8 cellular contexts compared by ENCODE assay signal in the genomic region with DNA sequence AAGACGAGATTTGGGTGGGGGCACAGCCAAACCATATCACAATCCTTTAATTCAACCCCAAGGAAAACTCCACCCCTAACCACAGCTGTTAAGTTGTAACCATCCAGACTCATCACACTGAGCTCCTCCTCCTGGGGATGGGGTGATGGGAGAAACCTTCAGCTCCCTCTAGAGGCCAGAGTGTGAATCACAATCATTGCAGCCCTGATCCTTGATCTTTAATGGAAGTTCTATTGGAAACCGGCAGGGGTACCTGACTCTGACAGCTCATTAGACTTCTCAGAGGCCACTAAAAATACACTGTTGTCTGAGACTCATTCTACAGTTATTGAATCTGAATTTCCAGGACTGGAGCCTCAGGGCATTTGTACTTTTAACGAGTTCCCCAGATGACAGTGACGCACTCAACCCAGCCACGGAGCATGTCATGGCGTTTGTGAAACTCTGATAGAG.
DNase-seq lines count a peak whose midpoint lies in the region; TF ChIP-seq lines count a peak whose summit lies in the region.

No MANE protein-coding gene starts in this region.

- H3K4me1 ChIP-seq in testis: no peaks in the 10 kb centered on the region

- POLR2A ChIA-PET in activated CD4-positive, alpha-beta memory T cell treated with anti-CD3 and anti-CD28 coated beads for 36 hours (lab: Charles Lee): no interaction called here

- H3K9me3 ChIP-seq in testis: no peaks in the 10 kb centered on the region

- no peaks in the 10 kb centered on the region for H3K4me1 Mint-ChIP-seq in activated CD4-positive, alpha-beta memory T cell treated with anti-CD3 and anti-CD28 coated beads for 36 hours (ENCODE audit: low read depth)

- no peak overlapping the region for H3K27ac Mint-ChIP-seq in activated CD4-positive, alpha-beta memory T cell treated with anti-CD3 and anti-CD28 coated beads for 36 hours

- no peak overlapping the region for H3K4me3 ChIP-seq in GM06990 (replicated peaks; ENCODE audit: low read depth, low read length)
- no peak overlapping the region for H3K4me3 ChIP-seq in testis

- H3K27me3 ChIP-seq in GM06990 (replicated peaks; ENCODE audit: control insufficient read depth, insufficient read depth, low read length) (no peaks in the 10 kb centered on the region; the same call in 1 of the 2 replicates), testis (no peaks in the 10 kb centered on the region)

- H3K27me3 Mint-ChIP-seq in activated CD4-positive, alpha-beta memory T cell treated with anti-CD3 and anti-CD28 coated beads for 36 hours: peaks cover 17% of the 10 kb centered on the region

- H3K36me3 ChIP-seq in GM06990 (ENCODE audit: control insufficient read depth, insufficient read depth, low read length) (no peaks in the 10 kb centered on the region), testis (ENCODE audit: low read depth, missing control alignments) (no peaks in the 10 kb centered on the region)

- intact Hi-C loops in activated CD4-positive, alpha-beta memory T cell treated with anti-CD3 and anti-CD28 coated beads for 36 hours (cut with micrococcal nuclease): no loop called here
- intact Hi-C loops in testis (cut with DNase I; ENCODE audit: low total_unique reads): no loop called here
- intact Hi-C loops in posterior vena cava (cut with DNase I): no loop called here

- DNase-seq in AG08395 (ENCODE audit: low spot score) (peak; percentile 31), GM06990 (ENCODE audit: extremely low read depth, insufficient read length) (no peak), NCI-H1930 (lab: John Stamatoyannopoulos, UW) (peak; percentile 9 to 64), iPS DF 4.7 (ENCODE audit: extremely low read depth, low spot score) (peak; percentile 97), testis (peak; percentile 74), cortex of kidney (lab: John Stamatoyannopoulos, UW) (no peak), posterior vena cava (ENCODE audit: low spot score) (no peak)
- peak; percentile 26 for DNase-seq in activated CD4-positive, alpha-beta memory T cell treated with anti-CD3 and anti-CD28 coated beads for 36 hours

- peaks cover 1% of the 10 kb centered on the region for H3K36me3 Mint-ChIP-seq in activated CD4-positive, alpha-beta memory T cell treated with anti-CD3 and anti-CD28 coated beads for 36 hours

- H3K27ac ChIP-seq in testis: no peak overlapping the region

- WGBS in testis, 2 donors: 49 to 59% methylated on average over 6 of the region's 6 CpGs

- CTCF ChIA-PET in activated CD4-positive, alpha-beta memory T cell treated with anti-CD3 and anti-CD28 coated beads for 36 hours (lab: Charles Lee): interaction anchor here (0.7 to 1.0 kb wide), 4 partner anchors 12 to 573 kb away, joined by 3 to 6 read pairs (median 4); no protein-coding TSS in a partner anchor

- TF ChIP-seq CTCF in GM06990 (IDR thresholded peaks at IDR 0.05; ENCODE audit: insufficient read depth, low read length, poor library complexity, severe bottlenecking): peak; percentile 81
- peak in 2 of 3 experiments; percentile 67 to 70 for TF ChIP-seq CTCF in testis (IDR thresholded peaks at IDR 0.05)

- H3K9me3 Mint-ChIP-seq in activated CD4-positive, alpha-beta memory T cell treated with anti-CD3 and anti-CD28 coated beads for 36 hours: peaks cover 42% of the 10 kb centered on the region

- TF ChIP-seq POLR2A in testis (IDR thresholded peaks at IDR 0.05): no peak

- no peak overlapping the region for H3K4me3 Mint-ChIP-seq in activated CD4-positive, alpha-beta memory T cell treated with anti-CD3 and anti-CD28 coated beads for 36 hours

Comparison
In these comparisons a context has a peak if more than half of its experiments do, and no peak if none do; other contexts are left out.
1. DNase-seq: peak in AG08395 (single experiment), NCI-H1930 (2 of 2), activated CD4-positive, alpha-beta memory T cell treated with anti-CD3 and anti-CD28 coated beads for 36 hours (single experiment), iPS DF 4.7 (single experiment) and testis (single experiment); none in GM06990 (single experiment), cortex of kidney (single experiment) and posterior vena cava (single experiment).